10 cellular contexts compared by ENCODE assay signal in genomic region chr17:1560582-1561170, GRCh38. TPM values are rescaled to one million over a fixed set of nuclear protein-coding genes. Genes with fewer than 3 reads are reported as not detected.
DNase-seq lines count a peak whose midpoint lies in the region; ATAC-seq, FAIRE-seq and TF ChIP-seq lines count a peak whose summit lies in the region.
"Had no signal": no experiment of that assay in that cellular context is flagged by ENCODE, and none has a peak within 500 bp of the region (broad histone marks: within the 10 kb centered on the region; RNA-seq: fewer than 3 reads in every experiment).

No MANE protein-coding gene starts in this region.

- H3K27ac Mint-ChIP-seq in activated naive CD4-positive, alpha-beta T cell treated with anti-CD3 and anti-CD28 coated beads, Interleukin-2, amount 10 ng/mL, durations not matched to agents 7 days and 5 days = no peak overlapping the region
- H3K27ac Mint-ChIP-seq in activated naive CD8-positive, alpha-beta T cell treated with anti-CD3 and anti-CD28 coated beads for 36 hours = no peak overlapping the region

- no peaks in the 10 kb centered on the region for H3K27me3 ChIP-seq in suprapubic skin

- ATAC-seq in HG02623 (IDR thresholded peaks at IDR 0.05; ENCODE audit: unreplicated experiment) (no peak), GM21717 (IDR thresholded peaks at IDR 0.05; ENCODE audit: unreplicated experiment) (no peak)

- H3K4me3 ChIP-seq in kidney (ENCODE audit: low read length in 2 of 2) (peak overlapping the region in 1 of 2 donors; percentile 70), suprapubic skin (peak overlapping the region; percentile 96)

- no peak for DNase-seq in activated naive CD4-positive, alpha-beta T cell treated with anti-CD3 and anti-CD28 coated beads, Interleukin-2, amount 10 ng/mL, durations not matched to agents 7 days and 5 days
- DNase-seq in activated naive CD4-positive, alpha-beta T cell treated with Interleukin-2 at 50 U/mL for 16 hours = no peak
- no peak for DNase-seq in activated naive CD8-positive, alpha-beta T cell treated with anti-CD3 and anti-CD28 coated beads for 36 hours
- DNase-seq in kidney (no peak), suprapubic skin (ENCODE audit: low spot score in 2 of 2) (no peak), nucleus accumbens (lab: John Stamatoyannopoulos, UW) (no peak)
- DNase-seq: activated CD4-positive, CD25-positive, alpha-beta regulatory T cell treated with anti-CD3 and anti-CD28 coated beads, Interleukin-2, amount 50 U/mL, for 72 hours; NCI-H226 had no signal

- H3K27ac ChIP-seq in kidney (ENCODE audit: low read depth in 2 of 2, low read length in 2 of 2) = no peak overlapping the region
- no peak overlapping the region for H3K27ac ChIP-seq in suprapubic skin

- peaks cover 48% of the 10 kb centered on the region for H3K4me1 Mint-ChIP-seq in activated naive CD4-positive, alpha-beta T cell treated with anti-CD3 and anti-CD28 coated beads, Interleukin-2, amount 10 ng/mL, durations not matched to agents 7 days and 5 days
- peaks cover 34% of the 10 kb centered on the region for H3K4me1 Mint-ChIP-seq in activated naive CD8-positive, alpha-beta T cell treated with anti-CD3 and anti-CD28 coated beads for 36 hours

- intact Hi-C loops in kidney (cut with DNase I) = no loop called here

- peak overlapping the region; percentile 19 to 65 for H3K9ac ChIP-seq in kidney (ENCODE audit: low read length in 2 of 2)

- no peak for TF ChIP-seq CTCF in kidney (IDR thresholded peaks at IDR 0.05; ENCODE audit: borderline replicate concordance, extremely low read depth, insufficient read depth)
- no peak for TF ChIP-seq CTCF in suprapubic skin (IDR thresholded peaks at IDR 0.05)

- WGBS in suprapubic skin = 71% methylated on average over 7 of the region's 7 CpGs

- H3K4me3 Mint-ChIP-seq in activated naive CD4-positive, alpha-beta T cell treated with anti-CD3 and anti-CD28 coated beads, Interleukin-2, amount 10 ng/mL, durations not matched to agents 7 days and 5 days = peak overlapping the region; percentile 82
- peak overlapping the region; percentile 83 for H3K4me3 Mint-ChIP-seq in activated naive CD8-positive, alpha-beta T cell treated with anti-CD3 and anti-CD28 coated beads for 36 hours

- TF ChIP-seq EP300 in suprapubic skin (IDR thresholded peaks at IDR 0.05) = no peak

- CTCF ChIA-PET in activated naive CD4-positive, alpha-beta T cell treated with anti-CD3 and anti-CD28 coated beads, Interleukin-2, amount 10 ng/mL, durations not matched to agents 7 days and 5 days (lab: Charles Lee) = interaction anchor here (0.9 to 1.1 kb wide), 3 partner anchors 32 to 56 kb away, joined by 3 read pairs; no protein-coding TSS in a partner anchor

- TF ChIP-seq POLR2A in suprapubic skin (IDR thresholded peaks at IDR 0.05) = no peak

- H3K36me3 ChIP-seq in kidney (ENCODE audit: control insufficient read depth in 1 of 2, insufficient read depth in 2 of 2, low read length in 2 of 2) (peaks cover 4 to 12% of the 10 kb centered on the region in 2 donors), suprapubic skin (no peaks in the 10 kb centered on the region)

- peaks cover 15% of the 10 kb centered on the region for H3K27me3 Mint-ChIP-seq in activated naive CD4-positive, alpha-beta T cell treated with anti-CD3 and anti-CD28 coated beads, Interleukin-2, amount 10 ng/mL, durations not matched to agents 7 days and 5 days
- no peaks in the 10 kb centered on the region for H3K27me3 Mint-ChIP-seq in activated naive CD8-positive, alpha-beta T cell treated with anti-CD3 and anti-CD28 coated beads for 36 hours

- peaks cover 1% of the 10 kb centered on the region for H3K9me3 Mint-ChIP-seq in activated naive CD4-positive, alpha-beta T cell treated with anti-CD3 and anti-CD28 coated beads, Interleukin-2, amount 10 ng/mL, durations not matched to agents 7 days and 5 days
- H3K9me3 Mint-ChIP-seq in activated naive CD8-positive, alpha-beta T cell treated with anti-CD3 and anti-CD28 coated beads for 36 hours = no peaks in the 10 kb centered on the region

- H3K4me1 ChIP-seq in kidney (ENCODE audit: control insufficient read depth in 1 of 2, insufficient read depth in 1 of 2, low read depth in 1 of 2, low read length in 2 of 2) (peaks cover 24 to 26% of the 10 kb centered on the region in 2 donors), suprapubic skin (peaks cover 65% of the 10 kb centered on the region)

- H3K36me3 Mint-ChIP-seq in activated naive CD4-positive, alpha-beta T cell treated with anti-CD3 and anti-CD28 coated beads, Interleukin-2, amount 10 ng/mL, durations not matched to agents 7 days and 5 days = peaks cover 5% of the 10 kb centered on the region
- H3K36me3 Mint-ChIP-seq in activated naive CD8-positive, alpha-beta T cell treated with anti-CD3 and anti-CD28 coated beads for 36 hours = peaks cover 4% of the 10 kb centered on the region

- no peak for FAIRE-seq in kidney (lab: Jason Lieb, UNC)

- no peaks in the 10 kb centered on the region for H3K9me3 ChIP-seq in kidney (ENCODE audit: control insufficient read depth in 1 of 2, low read length in 2 of 2)
- no peaks in the 10 kb centered on the region for H3K9me3 ChIP-seq in suprapubic skin

RNA-seq across cellular contexts. Expression of gene PITPNA, which starts 1.9 kb away (rescaled TPM):
- total RNA-seq in activated naive CD8-positive, alpha-beta T cell treated with anti-CD3 and anti-CD28 coated beads for 36 hours = 10 to 100 TPM; 54.9 to 58.4 TPM
- 88.5 TPM for total RNA-seq in kidney
- polyA plus RNA-seq in kidney (ENCODE audit: insufficient read depth, low read depth, low replicate concordance) = 45.2 TPM
- total RNA-seq in suprapubic skin = 10 to 100 TPM; 49.6 to 71.9 (median 61.5) TPM

RNA-seq across cellular contexts. Expression of gene INPP5K, which starts 44.3 kb away (rescaled TPM):
- 10 to 100 TPM; 18.1 to 18.2 TPM for total RNA-seq in activated naive CD8-positive, alpha-beta T cell treated with anti-CD3 and anti-CD28 coated beads for 36 hours
- total RNA-seq in kidney (46.2 TPM), suprapubic skin (100 to 1,000 TPM in 3 of 4 donors, 10 to 100 TPM in 1; 91.8 to 160 (median 123) TPM)
- 36.1 TPM for polyA plus RNA-seq in kidney (ENCODE audit: insufficient read depth, low read depth, low replicate concordance)
